In the genomic region with DNA sequence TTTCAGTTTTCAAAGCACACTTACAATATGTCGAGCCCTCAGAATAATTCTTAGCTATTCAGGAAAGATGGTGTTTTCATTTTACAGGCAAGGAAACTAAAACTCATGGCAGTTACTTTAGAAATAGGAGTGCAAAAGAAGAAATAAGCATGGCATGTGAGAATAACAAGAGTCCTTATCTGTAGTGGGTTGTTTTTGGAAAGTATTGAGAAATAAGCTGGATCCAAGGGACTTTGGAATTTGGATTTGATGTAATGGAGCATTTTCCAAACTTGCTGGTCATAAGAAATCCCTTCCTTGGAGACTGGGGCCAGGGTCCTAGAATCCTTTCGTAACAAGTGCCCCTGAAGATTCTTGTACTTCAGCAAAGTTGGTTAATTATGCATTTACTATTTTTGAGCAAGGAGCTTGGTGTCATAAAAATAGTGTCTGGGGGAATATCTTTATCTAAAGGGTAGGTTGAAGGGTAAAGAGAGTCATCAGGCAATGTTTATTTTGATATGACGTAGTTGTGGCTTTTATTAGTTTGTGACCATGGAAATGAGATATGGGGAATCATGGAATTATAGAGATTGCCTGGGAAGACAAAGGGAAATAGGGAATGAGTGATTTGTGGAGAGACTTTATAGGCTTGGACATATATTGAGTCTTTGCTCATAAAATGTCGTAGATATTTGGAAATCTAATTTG, we compare ENCODE assay signal across 12 cellular contexts. TPM values are rescaled to one million over a fixed set of nuclear protein-coding genes. Genes with fewer than 3 reads are reported as not detected.
DNase-seq lines count a peak whose midpoint lies in the region; ATAC-seq and TF ChIP-seq lines count a peak whose summit lies in the region.
"Had no signal": no experiment of that assay in that cellular context is flagged by ENCODE, and none has a peak within 500 bp of the region (broad histone marks: within the 10 kb centered on the region; RNA-seq: fewer than 3 reads in every experiment).

No MANE protein-coding gene starts in this region.

- H3K9ac ChIP-seq in MM.1S (ENCODE audit: low read length) = no peak overlapping the region

- no peak for TF ChIP-seq CTCF in CD8-positive, alpha-beta T cell (IDR thresholded peaks at IDR 0.05)
- TF ChIP-seq CTCF in MM.1S (IDR thresholded peaks at IDR 0.05; ENCODE audit: low read length) = no peak
- no peak for TF ChIP-seq CTCF in nephron progenitor cell (IDR thresholded peaks at IDR 0.05)
- no peak for TF ChIP-seq CTCF in RWPE1 (conservative IDR thresholded peaks at IDR 0.05; ENCODE audit: low read depth)

- H3K4me3 Mint-ChIP-seq in CD8-positive, alpha-beta T cell = peak overlapping the region; percentile 42
- H3K4me3 Mint-ChIP-seq in nephron progenitor cell = no peak overlapping the region

- no peaks in the 10 kb centered on the region for H3K9me3 Mint-ChIP-seq in CD8-positive, alpha-beta T cell
- no peaks in the 10 kb centered on the region for H3K9me3 Mint-ChIP-seq in nephron progenitor cell
- H3K9me3 Mint-ChIP-seq: activated naive CD4-positive, alpha-beta T cell treated with anti-CD3 and anti-CD28 coated beads, Interleukin-2, amount 10 ng/mL, durations not matched to agents 7 days and 5 days had no signal

- H3K27ac Mint-ChIP-seq in CD8-positive, alpha-beta T cell = peak overlapping the region; percentile 64
- H3K27ac Mint-ChIP-seq in nephron progenitor cell = peak overlapping the region; percentile 30

- no peaks in the 10 kb centered on the region for H3K9me3 ChIP-seq in CD8-positive, alpha-beta T cell (ENCODE audit: low read length)
- H3K9me3 ChIP-seq in MM.1S (replicated peaks; ENCODE audit: insufficient read depth, low read length) = no peaks in the 10 kb centered on the region
- H3K9me3 ChIP-seq in effector memory CD4-positive, alpha-beta T cell (ENCODE audit: control insufficient read depth, low read length) = no peaks in the 10 kb centered on the region
- H3K9me3 ChIP-seq: sigmoid colon had no signal

- intact Hi-C loops in CD8-positive, alpha-beta T cell (cut with DNase I, micrococcal nuclease) = loop anchor here in 1 of 2 experiments (2.0 kb wide), 1 partner anchor 15 kb away; no protein-coding TSS in a partner anchor

- no peak for DNase-seq in CD8-positive, alpha-beta T cell
- DNase-seq in MM.1S (no peak), nephron progenitor cell (no peak), RWPE1 (ENCODE audit: low spot score) (no peak)
- DNase-seq in effector memory CD4-positive, alpha-beta T cell = no peak
- DNase-seq in stimulated activated CD4-positive, alpha-beta T cell treated with anti-CD3 and anti-CD28 coated beads, Interleukin-15, amount 100 ng/mL, for 24 hours = no peak
- DNase-seq: activated naive CD4-positive, alpha-beta T cell treated with anti-CD3 and anti-CD28 coated beads, Interleukin-2, amount 10 ng/mL, durations not matched to agents 7 days and 5 days; DMS 273 treated with DMSO at 0.1 percent for 48 hours; sigmoid colon had no signal

- ATAC-seq in CD8-positive, alpha-beta T cell = no peak
- ATAC-seq in GM18861 (IDR thresholded peaks at IDR 0.05; ENCODE audit: unreplicated experiment) (no peak), HG02588 (IDR thresholded peaks at IDR 0.05; ENCODE audit: unreplicated experiment) (no peak)

- H4K20me1 ChIP-seq in MM.1S (ENCODE audit: insufficient read depth, low read length) = peaks cover 31% of the 10 kb centered on the region; the same call in 1 of the 2 replicates

- H2AFZ ChIP-seq in MM.1S (ENCODE audit: low read length) = no peak overlapping the region

- H3K27me3 Mint-ChIP-seq in CD8-positive, alpha-beta T cell (ENCODE audit: low read depth) = no peaks in the 10 kb centered on the region
- no peaks in the 10 kb centered on the region for H3K27me3 Mint-ChIP-seq in nephron progenitor cell (ENCODE audit: low read depth, poor library complexity)
- H3K27me3 Mint-ChIP-seq: activated naive CD4-positive, alpha-beta T cell treated with anti-CD3 and anti-CD28 coated beads, Interleukin-2, amount 10 ng/mL, durations not matched to agents 7 days and 5 days had no signal

- no peaks in the 10 kb centered on the region for H3K36me3 ChIP-seq in CD8-positive, alpha-beta T cell (ENCODE audit: insufficient read depth, low read length)
- no peaks in the 10 kb centered on the region for H3K36me3 ChIP-seq in MM.1S (replicated peaks; ENCODE audit: insufficient read depth, low read length)
- H3K36me3 ChIP-seq in effector memory CD4-positive, alpha-beta T cell (ENCODE audit: control insufficient read depth, insufficient read depth, low read length) = no peaks in the 10 kb centered on the region
- H3K36me3 ChIP-seq: sigmoid colon had no signal

- peaks cover 16% of the 10 kb centered on the region for H3F3A ChIP-seq in MM.1S (ENCODE audit: insufficient read depth, low read length)

- CTCF ChIA-PET in CD8-positive, alpha-beta T cell (lab: Charles Lee) = interaction anchor here (0.6 to 1.4 kb wide), 7 partner anchors 8 to 778 kb away, joined by 3 to 10 read pairs (median 3); no protein-coding TSS in a partner anchor
- CTCF ChIA-PET in RWPE1 (lab: Yijun Ruan, JAX) = interaction anchor here (0.9 kb wide), 1 partner anchor 15 kb away, joined by 3 read pairs; no protein-coding TSS in a partner anchor

- peaks cover 97% of the 10 kb centered on the region for H3K79me2 ChIP-seq in MM.1S (ENCODE audit: low read length)

- no peaks in the 10 kb centered on the region for H3K36me3 Mint-ChIP-seq in CD8-positive, alpha-beta T cell
- peaks cover 21% of the 10 kb centered on the region for H3K36me3 Mint-ChIP-seq in nephron progenitor cell (ENCODE audit: low read depth)
- H3K36me3 Mint-ChIP-seq: activated naive CD4-positive, alpha-beta T cell treated with anti-CD3 and anti-CD28 coated beads, Interleukin-2, amount 10 ng/mL, durations not matched to agents 7 days and 5 days had no signal

- peaks cover 59% of the 10 kb centered on the region for H3K4me1 ChIP-seq in CD8-positive, alpha-beta T cell (ENCODE audit: insufficient read depth, low read length)
- H3K4me1 ChIP-seq in MM.1S (ENCODE audit: low read length) = peaks cover 28% of the 10 kb centered on the region
- peaks cover 42% of the 10 kb centered on the region for H3K4me1 ChIP-seq in effector memory CD4-positive, alpha-beta T cell (ENCODE audit: control insufficient read depth, insufficient read depth, low read length, poor library complexity, severe bottlenecking)

- no peak overlapping the region for H3K27ac ChIP-seq in CD8-positive, alpha-beta T cell (ENCODE audit: low read depth, low read length)
- H3K27ac ChIP-seq in MM.1S (ENCODE audit: low read length) = no peak overlapping the region
- peak overlapping the region; percentile 49 for H3K27ac ChIP-seq in effector memory CD4-positive, alpha-beta T cell (ENCODE audit: insufficient read depth, low read length, poor library complexity, severe bottlenecking)
- no peak overlapping the region for H3K27ac ChIP-seq in RWPE1
- H3K27ac ChIP-seq: VCaP had no signal

- no peaks in the 10 kb centered on the region for H3K9me2 ChIP-seq in MM.1S (replicated peaks; ENCODE audit: insufficient read depth, low read length)

- peaks cover 73% of the 10 kb centered on the region for H3K4me1 Mint-ChIP-seq in CD8-positive, alpha-beta T cell (ENCODE audit: low read depth)
- peaks cover 4% of the 10 kb centered on the region for H3K4me1 Mint-ChIP-seq in nephron progenitor cell

- no peak overlapping the region for H3K4me3 ChIP-seq in CD8-positive, alpha-beta T cell (ENCODE audit: low read depth, low read length)
- H3K4me3 ChIP-seq in MM.1S (ENCODE audit: low read length) = no peak overlapping the region
- no peak overlapping the region for H3K4me3 ChIP-seq in effector memory CD4-positive, alpha-beta T cell (ENCODE audit: insufficient read depth, low read depth, low read length, poor library complexity, severe bottlenecking)
- H3K4me3 ChIP-seq: sigmoid colon had no signal

- H3K27me3 ChIP-seq in CD8-positive, alpha-beta T cell (ENCODE audit: insufficient read depth, low read length) = no peaks in the 10 kb centered on the region
- no peaks in the 10 kb centered on the region for H3K27me3 ChIP-seq in MM.1S (replicated peaks; ENCODE audit: insufficient read depth, low read length)
- no peaks in the 10 kb centered on the region for H3K27me3 ChIP-seq in effector memory CD4-positive, alpha-beta T cell (replicated peaks; ENCODE audit: control insufficient read depth, insufficient read depth, low read length, poor library complexity, severe bottlenecking)
- H3K27me3 ChIP-seq: sigmoid colon had no signal

- H3K4me2 ChIP-seq in MM.1S (ENCODE audit: low read depth, low read length) = peak overlapping the region; percentile 49; the same call in 1 of the 2 replicates

- POLR2A ChIA-PET in CD8-positive, alpha-beta T cell (lab: Charles Lee) = interaction anchor here (0.6 to 2.3 kb wide), 4 partner anchors 30 to 143 kb away, joined by 3 to 7 read pairs (median 3); no protein-coding TSS in a partner anchor
- POLR2A ChIA-PET in RWPE1 (lab: Yijun Ruan, JAX; ENCODE audit: low non-redundant PET) = no interaction called here

RNA-seq across cellular contexts. Expression of a gene that starts 53.9 kb away (rescaled TPM):
- 100 to 1,000 TPM; 142 to 157 TPM for total RNA-seq in CD8-positive, alpha-beta T cell
